7 cellular contexts compared by ENCODE assay signal in the genomic region with DNA sequence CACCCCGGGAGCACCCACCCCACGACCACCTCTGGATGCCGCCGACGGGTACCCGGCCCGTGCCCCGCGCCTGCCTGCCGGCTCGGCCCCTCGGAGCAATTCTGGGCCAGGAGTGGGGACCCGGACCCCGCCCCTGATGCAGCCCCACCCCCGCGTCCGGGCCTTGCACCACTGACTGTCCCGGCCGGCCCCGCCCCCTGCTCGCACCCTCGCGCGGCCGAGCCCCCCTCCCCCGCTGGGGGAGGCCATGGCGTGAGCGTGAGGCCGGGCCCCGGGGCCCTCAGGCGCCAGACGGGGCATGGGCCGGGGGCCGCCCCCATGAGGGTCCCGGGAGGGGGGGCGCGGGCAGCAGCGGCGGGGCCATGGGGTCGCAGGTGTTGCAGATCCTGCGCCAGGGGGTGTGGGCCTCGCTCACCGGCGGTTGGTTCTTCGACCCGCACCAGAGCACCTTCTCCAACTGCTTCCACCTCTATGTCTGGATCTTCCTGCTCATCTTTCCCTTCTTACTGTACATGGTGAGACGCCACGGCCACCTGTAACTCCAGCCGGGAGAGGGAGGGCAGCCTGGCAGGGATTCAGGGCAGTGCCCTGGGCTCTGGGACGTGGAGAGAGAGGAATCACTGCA. TPM values are rescaled to one million over a fixed set of nuclear protein-coding genes. Genes with fewer than 3 reads are reported as not detected.
DNase-seq lines count a peak whose midpoint lies in the region; ATAC-seq and TF ChIP-seq lines count a peak whose summit lies in the region.

No MANE protein-coding gene starts in this region.

- TF ChIP-seq CTCF in GM12864 (IDR thresholded peaks at IDR 0.05; ENCODE audit: low read depth, low read length, missing control alignments) (no peak), OCI-LY3 (IDR thresholded peaks at IDR 0.05; ENCODE audit: low read depth, low read length) (no peak), right lobe of liver (IDR thresholded peaks at IDR 0.05) (no peak), testis (IDR thresholded peaks at IDR 0.05) (no peak)

- DNase-seq in GM12864 (ENCODE audit: low read depth) (no peak), H7 (peak; percentile 97), caudate nucleus (lab: John Stamatoyannopoulos, UW) (no peak), right lobe of liver (no peak), testis (peak; percentile 50), HCEC 1CT (no peak)

- H3K27ac ChIP-seq in OCI-LY3 (ENCODE audit: low read length) (peak overlapping the region; percentile 76), caudate nucleus (ENCODE audit: low read depth, low read length) (peak overlapping the region; percentile 99), right lobe of liver (peak overlapping the region; percentile 49 to 78 (median 73)), testis (peak overlapping the region; percentile 51 to 78)

- peak overlapping the region; percentile 91 for H3K4me3 ChIP-seq in GM12864 (ENCODE audit: low read depth, low read length)
- peak overlapping the region; percentile 95 for H3K4me3 ChIP-seq in H7 (ENCODE audit: insufficient read depth, low read depth, low read length)
- H3K4me3 ChIP-seq in OCI-LY3 (ENCODE audit: low read length) = peak overlapping the region; percentile 79
- peak overlapping the region; percentile 79 to 97 (median 95) for H3K4me3 ChIP-seq in right lobe of liver
- H3K4me3 ChIP-seq in testis = peak overlapping the region; percentile 73 to 83

- peaks cover 31% of the 10 kb centered on the region for H3K4me1 ChIP-seq in OCI-LY3 (ENCODE audit: low read length)
- peaks cover 0 to 30% (median 14%) of the 10 kb centered on the region in 4 donors for H3K4me1 ChIP-seq in right lobe of liver
- H3K4me1 ChIP-seq in testis = peaks cover 39% of the 10 kb centered on the region

- H3K36me3 ChIP-seq in H7 (replicated peaks; ENCODE audit: control insufficient read depth, insufficient read depth, low read length) (peaks cover 20% of the 10 kb centered on the region), OCI-LY3 (replicated peaks; ENCODE audit: low read depth, low read length) (peaks cover 34% of the 10 kb centered on the region), right lobe of liver (peaks cover 0 to 31% (median 13%) of the 10 kb centered on the region in 4 donors), testis (ENCODE audit: low read depth, missing control alignments) (no peaks in the 10 kb centered on the region)

- WGBS in right lobe of liver (ENCODE audit: insufficient coverage, low coverage, low lambda C conversion rate, missing lambda C conversion rate) = 0% methylated on average over 16 of the region's 50 CpGs
- 0 to 1% methylated on average over 9 to 14 of the region's 50 CpGs for WGBS in testis, 2 donors

- H2AFZ ChIP-seq in OCI-LY3 (ENCODE audit: low read depth, low read length) = no peak overlapping the region

- H3K9ac ChIP-seq in OCI-LY3 (ENCODE audit: low read length) = peak overlapping the region; percentile 82

- no peak for ATAC-seq in right lobe of liver

- TF ChIP-seq POLR2A in right lobe of liver (IDR thresholded peaks at IDR 0.05) = no peak
- TF ChIP-seq POLR2A in testis (IDR thresholded peaks at IDR 0.05) = no peak

- peaks cover 9% of the 10 kb centered on the region; the same call in 1 of the 2 replicates for H4K20me1 ChIP-seq in OCI-LY3 (ENCODE audit: insufficient read depth, low read length)

- H3K27me3 ChIP-seq in H7 (ENCODE audit: control insufficient read depth, insufficient read depth, low read length) = no peaks in the 10 kb centered on the region
- H3K27me3 ChIP-seq in OCI-LY3 (ENCODE audit: low read depth, low read length) = no peaks in the 10 kb centered on the region
- H3K27me3 ChIP-seq in right lobe of liver = no peaks in the 10 kb centered on the region
- no peaks in the 10 kb centered on the region for H3K27me3 ChIP-seq in testis

- no peaks in the 10 kb centered on the region for H3K9me3 ChIP-seq in OCI-LY3 (ENCODE audit: insufficient read depth, low read length)
- H3K9me3 ChIP-seq in right lobe of liver = no peaks in the 10 kb centered on the region
- H3K9me3 ChIP-seq in testis = no peaks in the 10 kb centered on the region

- H3K79me2 ChIP-seq in OCI-LY3 (ENCODE audit: low read length) = peaks cover 70% of the 10 kb centered on the region

- peak overlapping the region; percentile 100 for H3K4me2 ChIP-seq in OCI-LY3 (ENCODE audit: low read length)

- intact Hi-C loops in right lobe of liver (cut with DNase I) = no loop called here
- intact Hi-C loops in testis (cut with DNase I; ENCODE audit: low total_unique reads) = no loop called here

RNA-seq across cellular contexts. Expression of gene PCNX3, which starts 0.5 kb away (rescaled TPM):
- total RNA-seq in H7 (2014; rRNA removed; shearing (Covaris generic)) = 21.7 and 25.9 TPM in 2 replicates
- total RNA-seq in right lobe of liver = 10 to 100 TPM; 11.2 to 32.9 (median 12.4) TPM
- total RNA-seq in testis = 10 to 100 TPM; 78.4 to 87.6 TPM
- polyA plus RNA-seq in testis (ENCODE audit: insufficient read depth, low read depth, low replicate concordance) = 61.4 TPM

RNA-seq across cellular contexts. Expression of gene MAP3K11, which starts 2.0 kb away (rescaled TPM):
- total RNA-seq in H7 (2014; rRNA removed; shearing (Covaris generic)) = 30.1 and 33.2 TPM in 2 replicates
- 10 to 100 TPM; 48.3 to 67.1 (median 60.9) TPM for total RNA-seq in right lobe of liver
- total RNA-seq in testis = 10 to 100 TPM; 68.4 to 75.7 TPM
- polyA plus RNA-seq in testis (ENCODE audit: insufficient read depth, low read depth, low replicate concordance) = 40.7 TPM

RNA-seq across cellular contexts. Expression of gene KCNK7, which starts 20.5 kb away (rescaled TPM):
- not detected in 2 replicates for total RNA-seq in H7 (2014; rRNA removed; shearing (Covaris generic))
- total RNA-seq in right lobe of liver = under 1 TPM in 1 of 6 experiments, not detected in 5; 0.31 TPM
- 1 to 10 TPM in 1 of 2 donors, under 1 TPM in 1; 0.99 to 2.5 TPM for total RNA-seq in testis
- polyA plus RNA-seq in testis (ENCODE audit: insufficient read depth, low read depth, low replicate concordance) = 0.26 TPM

RNA-seq across cellular contexts. Expression of gene SIPA1, which starts 21.8 kb away (rescaled TPM):
- total RNA-seq in H7 (2014; rRNA removed; shearing (Covaris generic)) = 52.7 and 65.9 TPM in 2 replicates
- total RNA-seq in right lobe of liver = 10 to 100 TPM; 21.1 to 34.1 (median 25.3) TPM
- total RNA-seq in testis = 10 to 100 TPM; 15.2 to 23.5 TPM
- 29.0 TPM for polyA plus RNA-seq in testis (ENCODE audit: insufficient read depth, low read depth, low replicate concordance)

RNA-seq across cellular contexts. Expression of gene EHBP1L1, which starts 40.2 kb away (rescaled TPM):
- total RNA-seq in H7 (2014; rRNA removed; shearing (Covaris generic)) = 1.9 and 4.7 TPM in 2 replicates
- 10 to 100 TPM; 10.0 to 29.9 (median 13.7) TPM for total RNA-seq in right lobe of liver
- 10 to 100 TPM; 51.0 to 66.8 TPM for total RNA-seq in testis
- 20.5 TPM for polyA plus RNA-seq in testis (ENCODE audit: insufficient read depth, low read depth, low replicate concordance)

Comparison
In these comparisons a context has a peak if more than half of its experiments do, and no peak if none do; other contexts are left out.
1. DNase-seq: peak in H7 (single experiment) and testis (single experiment); none in GM12864 (single experiment), caudate nucleus (0 of 61), right lobe of liver (0 of 3) and HCEC 1CT (single experiment).
2. Peak in every context shown above with its lines, with median percentiles within 50 percentile points of each other: H3K4me3 ChIP-seq and H3K27ac ChIP-seq.